Comparison of ENCODE assay signal across 1 cellular context in genomic region chr10:117373848-117374505, GRCh38.
TF ChIP-seq lines count a peak whose summit lies in the region.

No MANE protein-coding gene starts in this region.

TF ChIP-seq in GM23338, 12 proteins besides CTCF, POLR2A, EP300 and RAD21 (continued from another document):
- no peak for TF ChIP-seq ZNF462 (CRISPR knock-in tag; IDR thresholded peaks at IDR 0.05)
- no peak for TF ChIP-seq JUNB (IDR thresholded peaks at IDR 0.05; ENCODE audit: unreplicated experiment)
- no peak for TF ChIP-seq STAT1 (IDR thresholded peaks at IDR 0.05; ENCODE audit: unreplicated experiment)
- no peak for TF ChIP-seq ETS1 (IDR thresholded peaks at IDR 0.05)
- TF ChIP-seq ZNF114 (CRISPR knock-in tag; IDR thresholded peaks at IDR 0.05): no peak
- no peak for TF ChIP-seq REST (IDR thresholded peaks at IDR 0.05; ENCODE audit: unreplicated experiment)
- TF ChIP-seq NANOG (IDR thresholded peaks at IDR 0.05; ENCODE audit: borderline replicate concordance): no peak
- no peak for TF ChIP-seq CREB1 (CRISPR knock-in tag; IDR thresholded peaks at IDR 0.05; ENCODE audit: low read depth)
- TF ChIP-seq EZH2 (IDR thresholded peaks at IDR 0.05; ENCODE audit: low read depth, unreplicated experiment): no peak
- no peak for TF ChIP-seq POLR2AphosphoS5 (IDR thresholded peaks at IDR 0.05; ENCODE audit: low read depth)
- no peak for TF ChIP-seq ZNF331 (CRISPR knock-in tag; IDR thresholded peaks at IDR 0.05; ENCODE audit: low read depth)
